Comparison of ENCODE assay signal across 14 cellular contexts in genomic region chr11:44589301-44589700, GRCh38. TPM values are rescaled to one million over a fixed set of nuclear protein-coding genes. Genes with fewer than 3 reads are reported as not detected.
DNase-seq lines count a peak whose midpoint lies in the region; TF ChIP-seq lines count a peak whose summit lies in the region.
"Had no signal": no experiment of that assay in that cellular context is flagged by ENCODE, and none has a peak within 500 bp of the region (broad histone marks: within the 10 kb centered on the region; RNA-seq: fewer than 3 reads in every experiment).

No MANE protein-coding gene starts in this region.

- no peak overlapping the region for H3K4me3 Mint-ChIP-seq in activated CD4-positive, alpha-beta T cell treated with anti-CD3 and anti-CD28 coated beads, Interleukin-2, amount 10 ng/mL, durations not matched to agents 24 days and 14 days

- H3K9me3 Mint-ChIP-seq in activated CD4-positive, alpha-beta T cell treated with anti-CD3 and anti-CD28 coated beads, Interleukin-2, amount 10 ng/mL, durations not matched to agents 24 days and 14 days: no peaks in the 10 kb centered on the region

- no peak for DNase-seq in activated CD4-positive, alpha-beta T cell treated with anti-CD3 and anti-CD28 coated beads, Interleukin-2, amount 10 ng/mL, durations not matched to agents 24 days and 14 days
- no peak for DNase-seq in activated CD4-positive, alpha-beta T cell treated with anti-CD3 and anti-CD28 coated beads, Interleukin-2, amount 50 U/mL, for 1 hour
- DNase-seq in astrocyte of the hippocampus (ENCODE audit: low read depth, low spot score) (peak; percentile 35), kidney tubule cell (ENCODE audit: low spot score) (peak; percentile 86), transverse colon (no peak), NCI-H1092 treated with DMSO at 0.1 percent for 48 hours (lab: John Stamatoyannopoulos, UW) (no peak), NCI-H1105 (lab: John Stamatoyannopoulos, UW) (no peak), colonic mucosa (no peak)
- DNase-seq: activated CD4-positive, CD25-positive, alpha-beta regulatory T cell treated with anti-CD3 and anti-CD28 coated beads, Interleukin-2, amount 50 U/mL, for 72 hours; activated naive CD4-positive, alpha-beta T cell; MM.1S; NCI-H345; spleen had no signal

- no peak for TF ChIP-seq EP300 in transverse colon (IDR thresholded peaks at IDR 0.05; ENCODE audit: low read depth)

- no peak overlapping the region for H3K9ac ChIP-seq in colonic mucosa (ENCODE audit: low read depth in 2 of 2, low read length in 2 of 2)

- H3K36me3 Mint-ChIP-seq in activated CD4-positive, alpha-beta T cell treated with anti-CD3 and anti-CD28 coated beads, Interleukin-2, amount 10 ng/mL, durations not matched to agents 24 days and 14 days (ENCODE audit: low read depth): peaks cover 85% of the 10 kb centered on the region

- 64% methylated on average over 3 of the region's 3 CpGs; no CpG with 5 or more reads in 1 of the 2 donors for WGBS in transverse colon (ENCODE audit: low coverage in 1 of 2), 2 donors

- peak overlapping the region; percentile 7 for H3K27ac Mint-ChIP-seq in activated CD4-positive, alpha-beta T cell treated with anti-CD3 and anti-CD28 coated beads, Interleukin-2, amount 10 ng/mL, durations not matched to agents 24 days and 14 days

- no peaks in the 10 kb centered on the region for H3K27me3 Mint-ChIP-seq in activated CD4-positive, alpha-beta T cell treated with anti-CD3 and anti-CD28 coated beads, Interleukin-2, amount 10 ng/mL, durations not matched to agents 24 days and 14 days

- no peak for TF ChIP-seq POLR2A in transverse colon (IDR thresholded peaks at IDR 0.05)

- no peaks in the 10 kb centered on the region for H3K9me3 ChIP-seq in transverse colon
- H3K9me3 ChIP-seq in colonic mucosa: no peaks in the 10 kb centered on the region
- H3K9me3 ChIP-seq: A549, spleen had no signal

- in situ Hi-C loops in transverse colon (cut with MboI; ENCODE audit: low pct_ligation_motif_present in 1 of 4, low pct_unique_long_range_greater_than_20kb in 1 of 4, low sequenced_read_pairs in 3 of 4): no loop called here

- H3K4me1 ChIP-seq in transverse colon: peaks cover 15 to 29% (median 26%) of the 10 kb centered on the region in 4 donors
- no peaks in the 10 kb centered on the region for H3K4me1 ChIP-seq in colonic mucosa

- H3K4me1 Mint-ChIP-seq in activated CD4-positive, alpha-beta T cell treated with anti-CD3 and anti-CD28 coated beads, Interleukin-2, amount 10 ng/mL, durations not matched to agents 24 days and 14 days: peaks cover 59% of the 10 kb centered on the region

- H3K36me3 ChIP-seq in transverse colon (no peaks in the 10 kb centered on the region), colonic mucosa (no peaks in the 10 kb centered on the region)

- intact Hi-C loops in activated CD4-positive, alpha-beta T cell treated with anti-CD3 and anti-CD28 coated beads, Interleukin-2, amount 10 ng/mL, durations not matched to agents 24 days and 14 days (cut with micrococcal nuclease): no loop called here
- intact Hi-C loops in transverse colon (cut with DNase I; ENCODE audit: low total_unique reads) (no loop called here), colonic mucosa (cut with DNase I) (no loop called here)

- no peak for TF ChIP-seq CTCF in transverse colon (IDR thresholded peaks at IDR 0.05)
- TF ChIP-seq CTCF in colonic mucosa (IDR thresholded peaks at IDR 0.05): no peak

- no peaks in the 10 kb centered on the region for H3K27me3 ChIP-seq in transverse colon
- H3K27me3 ChIP-seq in colonic mucosa: no peaks in the 10 kb centered on the region
- H3K27me3 ChIP-seq: spleen had no signal

- H3K4me3 ChIP-seq in transverse colon: no peak overlapping the region
- no peak overlapping the region for H3K4me3 ChIP-seq in colonic mucosa
- H3K4me3 ChIP-seq: A549, spleen had no signal

- H3K27ac ChIP-seq in transverse colon: peak overlapping the region; percentile 48 to 75 (median 52)
- H3K27ac ChIP-seq in colonic mucosa: no peak overlapping the region

RNA-seq across cellular contexts. Expression of gene CD82, which starts 23.8 kb away (rescaled TPM):
- 448 and 469 TPM in 2 replicates for total RNA-seq in activated CD4-positive, alpha-beta T cell treated with anti-CD3 and anti-CD28 coated beads, Interleukin-2, amount 10 ng/mL, durations not matched to agents 24 days and 14 days
- total RNA-seq in transverse colon (10 to 100 TPM in 3 of 4 donors, 1 to 10 TPM in 1; 7.9 to 23.1 (median 14.0) TPM), colonic mucosa (10 to 100 TPM; 36.2 to 41.6 TPM)

Comparison
In these comparisons a context has a peak if more than half of its experiments do, and no peak if none do; other contexts are left out.
1. DNase-seq: peak in astrocyte of the hippocampus (single experiment) and kidney tubule cell (single experiment); none in activated CD4-positive, alpha-beta T cell treated with anti-CD3 and anti-CD28 coated beads, Interleukin-2, amount 10 ng/mL, durations not matched to agents 24 days and 14 days (single experiment), activated CD4-positive, alpha-beta T cell treated with anti-CD3 and anti-CD28 coated beads, Interleukin-2, amount 50 U/mL, for 1 hour (single experiment), transverse colon (single experiment), NCI-H1092 treated with DMSO at 0.1 percent for 48 hours (single experiment), NCI-H1105 (single experiment) and colonic mucosa (single experiment).
2. RNA of gene CD82, which starts 23.8 kb away (total RNA-seq): 448 to 469 TPM in activated CD4-positive, alpha-beta T cell treated with anti-CD3 and anti-CD28 coated beads, Interleukin-2, amount 10 ng/mL, durations not matched to agents 24 days and 14 days; 36.2 to 41.6 TPM in colonic mucosa and 7.9 to 23.1 TPM in transverse colon; every median in the first group is over 10 times any median in the second.